In genomic region chr7:98626393-98627061, GRCh38 we compare ENCODE assay signal across 26 cellular contexts. TPM values are rescaled to one million over a fixed set of nuclear protein-coding genes. Genes with fewer than 3 reads are reported as not detected.
A peak's percentile ranks its signal among the peaks of the same experiment; 100 is the strongest.
DNase-seq lines count a peak whose midpoint lies in the region; TF ChIP-seq lines count a peak whose summit lies in the region.
"Had no signal": no experiment of that assay in that cellular context is flagged by ENCODE, and none has a peak within 500 bp of the region (broad histone marks: within the 10 kb centered on the region; RNA-seq: fewer than 3 reads in every experiment).

No MANE protein-coding gene starts in this region.

- POLR2A ChIA-PET in RWPE1 (lab: Yijun Ruan, JAX; ENCODE audit: low non-redundant PET): no interaction called here
- POLR2A ChIA-PET in Caco-2 (lab: Charles Lee): no interaction called here

- H3K4me2 ChIP-seq in BLaER1 treated with 17β-estradiol and CSF1 and Interleukin-3, amounts not matched to agents 10 nM and 100 nM: peak overlapping the region in 8 of 11 experiments; percentile 87 to 98 (median 92); a peak in 14 of 22 replicates
- H3K4me2 ChIP-seq in neural progenitor cell: no peak overlapping the region
- H3K4me2 ChIP-seq: SK-N-SH had no signal

- peak overlapping the region in 1 of 11 experiments; percentile 82; a peak in 1 of 22 replicates for H3K27ac ChIP-seq in BLaER1 treated with 17β-estradiol and CSF1 and Interleukin-3, amounts not matched to agents 10 nM and 100 nM
- H3K27ac ChIP-seq in neural progenitor cell (no peak overlapping the region), RWPE1 (no peak overlapping the region)
- H3K27ac ChIP-seq: body of pancreas, ovary, spleen, transverse colon had no signal

- intact Hi-C loops in Caco-2 (cut with micrococcal nuclease; ENCODE audit: unreplicated experiment): no loop called here

- H3K36me3 Mint-ChIP-seq in neural progenitor cell: peaks cover 16% of the 10 kb centered on the region
- H3K36me3 Mint-ChIP-seq in Caco-2 (ENCODE audit: insufficient read depth, unreplicated experiment): no peaks in the 10 kb centered on the region
- H3K36me3 Mint-ChIP-seq: naive thymus-derived CD8-positive, alpha-beta T cell had no signal

- H4K20me1 ChIP-seq in BLaER1 treated with 17β-estradiol and CSF1 and Interleukin-3, amounts not matched to agents 10 nM and 100 nM: no peaks in the 10 kb centered on the region; a peak in 1 of 22 replicates
- peaks cover 26% of the 10 kb centered on the region for H4K20me1 ChIP-seq in neural progenitor cell (ENCODE audit: low read depth)

- H3K36me3 ChIP-seq in BLaER1 treated with 17β-estradiol and CSF1 and Interleukin-3, amounts not matched to agents 10 nM and 100 nM: no peaks in the 10 kb centered on the region
- no peaks in the 10 kb centered on the region for H3K36me3 ChIP-seq in neural progenitor cell
- H3K36me3 ChIP-seq in Caco-2 (ENCODE audit: control insufficient read depth, insufficient read depth, low read length): no peaks in the 10 kb centered on the region
- H3K36me3 ChIP-seq: ovary, spleen, transverse colon had no signal

- CTCF ChIA-PET in RWPE1 (lab: Yijun Ruan, JAX): interaction anchor here (2.0 kb wide), 1 partner anchor 9 kb away, joined by 6 read pairs; the partner anchor contains the start of gene NPTX2
- CTCF ChIA-PET in Caco-2 (lab: Charles Lee): no interaction called here

- H3K9me3 Mint-ChIP-seq in neural progenitor cell (peaks cover 5% of the 10 kb centered on the region), Caco-2 (ENCODE audit: unreplicated experiment) (no peaks in the 10 kb centered on the region)
- H3K9me3 Mint-ChIP-seq: activated T-cell treated with anti-CD3 and anti-CD28 coated beads, Interleukin-2, amount 50 U/mL, for 24 hours had no signal

- H3K4me1 Mint-ChIP-seq in neural progenitor cell (peaks cover 65% of the 10 kb centered on the region), Caco-2 (ENCODE audit: low read depth, unreplicated experiment) (no peaks in the 10 kb centered on the region)

- peaks cover 22 to 65% (median 55%) of the 10 kb centered on the region in 10 experiments for H3K4me1 ChIP-seq in BLaER1 treated with 17β-estradiol and CSF1 and Interleukin-3, amounts not matched to agents 10 nM and 100 nM
- H3K4me1 ChIP-seq in neural progenitor cell (peaks cover 36% of the 10 kb centered on the region), Caco-2 (no peaks in the 10 kb centered on the region)
- H3K4me1 ChIP-seq: spleen, transverse colon had no signal

- H3K4me3 ChIP-seq in BLaER1 treated with 17β-estradiol and CSF1 and Interleukin-3, amounts not matched to agents 10 nM and 100 nM: no peak overlapping the region
- H3K4me3 ChIP-seq in neural progenitor cell (no peak overlapping the region), Caco-2 (ENCODE audit: low read depth, low read length) (no peak overlapping the region)
- H3K4me3 ChIP-seq: body of pancreas, ovary, spleen, transverse colon had no signal

- TF ChIP-seq CTCF in neural progenitor cell (IDR thresholded peaks at IDR 0.05) (no peak), RWPE1 (conservative IDR thresholded peaks at IDR 0.05; ENCODE audit: low read depth) (no peak), Caco-2 (IDR thresholded peaks at IDR 0.05; ENCODE audit: insufficient read depth in 1 of 2, low read depth in 1 of 2, low read length in 1 of 2, severe bottlenecking in 1 of 2, unreplicated experiment in 1 of 2) (no peak)

- no peak overlapping the region for H3K9ac ChIP-seq in BLaER1 treated with 17β-estradiol and CSF1 and Interleukin-3, amounts not matched to agents 10 nM and 100 nM
- no peak overlapping the region for H3K9ac ChIP-seq in neural progenitor cell
- H3K9ac ChIP-seq: SK-N-SH had no signal

- H3K27me3 Mint-ChIP-seq in neural progenitor cell (ENCODE audit: insufficient read depth, low read depth): peaks cover 13% of the 10 kb centered on the region
- peaks cover 17% of the 10 kb centered on the region for H3K27me3 Mint-ChIP-seq in Caco-2 (ENCODE audit: insufficient read depth, unreplicated experiment)

- H3K27ac Mint-ChIP-seq in neural progenitor cell (peak overlapping the region; percentile 66), Caco-2 (ENCODE audit: unreplicated experiment) (no peak overlapping the region)
- H3K27ac Mint-ChIP-seq: activated T-cell treated with anti-CD3 and anti-CD28 coated beads, Interleukin-2, amount 50 U/mL, for 24 hours; naive thymus-derived CD8-positive, alpha-beta T cell; T-helper 17 cell had no signal

- no peaks in the 10 kb centered on the region for H3K79me2 ChIP-seq in neural progenitor cell (ENCODE audit: low read depth)

- DNase-seq in LHCN-M2 (ENCODE audit: low read depth) (peak; percentile 47), ecto neural progenitor cell (ENCODE audit: low spot score) (peak; percentile 81), neural progenitor cell (ENCODE audit: low spot score) (peak; percentile 75), NCI-H446 (lab: John Stamatoyannopoulos, UW) (no peak), RWPE1 (ENCODE audit: low spot score) (no peak), Caco-2 (no peak)
- DNase-seq: activated CD4-positive, alpha-beta T cell treated with anti-CD3 and anti-CD28 coated beads for 1 hour; activated CD8-positive, alpha-beta memory T cell treated with anti-CD3 and anti-CD28 coated beads for 24 hours; activated T-cell treated with anti-CD3 and anti-CD28 coated beads, Interleukin-2, amount 50 U/mL, for 24 hours; body of pancreas; C1 segment of cervical spinal cord; Calu3; DMS79 treated with DMSO at 0.1 percent for 48 hours; left ventricle myocardium superior; midbrain; naive thymus-derived CD8-positive, alpha-beta T cell; NCI-H1048; NCI-H1930; NCI-H226; ovary; SK-N-SH; spleen; T-helper 17 cell; transverse colon had no signal

- peaks cover 33% of the 10 kb centered on the region for H3F3A ChIP-seq in neural progenitor cell (ENCODE audit: low read depth)

- peak overlapping the region; percentile 46 for H3K4me3 Mint-ChIP-seq in neural progenitor cell
- no peak overlapping the region for H3K4me3 Mint-ChIP-seq in Caco-2 (ENCODE audit: unreplicated experiment)
- H3K4me3 Mint-ChIP-seq: activated T-cell treated with anti-CD3 and anti-CD28 coated beads, Interleukin-2, amount 50 U/mL, for 24 hours; naive thymus-derived CD8-positive, alpha-beta T cell; T-helper 17 cell had no signal

- no peak overlapping the region for H2AFZ ChIP-seq in neural progenitor cell (replicated peaks)

- H3K9me3 ChIP-seq in BLaER1 treated with 17β-estradiol and CSF1 and Interleukin-3, amounts not matched to agents 10 nM and 100 nM (replicated peaks in 1 of 11): peaks cover 0 to 3% (median under 1%) of the 10 kb centered on the region in 11 experiments; a peak in 4 of 22 replicates
- H3K9me3 ChIP-seq in neural progenitor cell (ENCODE audit: low read depth): no peaks in the 10 kb centered on the region
- H3K9me3 ChIP-seq in Caco-2: peaks cover 11% of the 10 kb centered on the region
- H3K9me3 ChIP-seq: body of pancreas, ovary, SK-N-SH, transverse colon had no signal

- BruUV-seq in Caco-2 (replicated peaks; lab: Mats Ljungman, UMichigan): no TSS peak

- no peaks in the 10 kb centered on the region for H3K27me3 ChIP-seq in BLaER1 treated with 17β-estradiol and CSF1 and Interleukin-3, amounts not matched to agents 10 nM and 100 nM
- peaks cover 16% of the 10 kb centered on the region for H3K27me3 ChIP-seq in neural progenitor cell
- no peaks in the 10 kb centered on the region; the same call in 1 of the 2 replicates for H3K27me3 ChIP-seq in Caco-2 (replicated peaks; ENCODE audit: control insufficient read depth, insufficient read depth, low read length)
- H3K27me3 ChIP-seq: body of pancreas, ovary had no signal

RNA-seq across cellular contexts. Expression of gene NPTX2, which starts 9.4 kb away (rescaled TPM):
- total RNA-seq in LHCN-M2 (2014; rRNA removed): 3,060 and 3,846 TPM in 2 replicates
- polyA plus RNA-seq in LHCN-M2 (2012): 307 TPM
- 5.6 and 10.5 TPM in 2 replicates for total RNA-seq in neural progenitor cell (ENCODE audit: low replicate concordance)
- total RNA-seq in Caco-2 (2022): not detected in 2 replicates
- total RNA-seq: Calu3; naive thymus-derived CD8-positive, alpha-beta T cell; OCI-LY7; T-helper 17 cell had no signal
- polyA plus RNA-seq: naive thymus-derived CD8-positive, alpha-beta T cell had no signal

Comparison
In these comparisons a context has a peak if more than half of its experiments do, and no peak if none do; other contexts are left out.
1. DNase-seq: peak in LHCN-M2 (single experiment), ecto neural progenitor cell (single experiment) and neural progenitor cell (single experiment); none in NCI-H446 (0 of 2), RWPE1 (single experiment) and Caco-2 (0 of 2).
2. RNA of gene NPTX2, which starts 9.4 kb away (total RNA-seq): 3,060 to 3,846 TPM in LHCN-M2; 5.6 to 10.5 TPM in neural progenitor cell and not detected in Caco-2; every median in the first group is over 100 times any median in the second.